10 cellular contexts compared by ENCODE assay signal in genomic region chr6:109091314-109092009, GRCh38. TPM values are rescaled to one million over a fixed set of nuclear protein-coding genes. Genes with fewer than 3 reads are reported as not detected.
DNase-seq lines count a peak whose midpoint lies in the region; ATAC-seq and TF ChIP-seq lines count a peak whose summit lies in the region.
"Had no signal": no experiment of that assay in that cellular context is flagged by ENCODE, and none has a peak within 500 bp of the region (broad histone marks: within the 10 kb centered on the region; RNA-seq: fewer than 3 reads in every experiment).

No MANE protein-coding gene starts in this region.

- H3K4me3 ChIP-seq in heart left ventricle (peak overlapping the region; percentile 6 to 88 (median 66)), transverse colon (peak overlapping the region in 2 of 4 donors; percentile 62 to 72), mucosa of descending colon (no peak overlapping the region)

- H3K27me3 Mint-ChIP-seq in activated naive CD8-positive, alpha-beta T cell treated with anti-CD3 and anti-CD28 coated beads, Interleukin-2, amount 50 U/mL, for 24 hours = no peaks in the 10 kb centered on the region
- no peaks in the 10 kb centered on the region for H3K27me3 Mint-ChIP-seq in memory B cell

- TF ChIP-seq POLR2A in heart left ventricle (IDR thresholded peaks at IDR 0.05) (no peak), transverse colon (IDR thresholded peaks at IDR 0.05) (no peak)

- no peak overlapping the region for H3K27ac Mint-ChIP-seq in activated naive CD8-positive, alpha-beta T cell treated with anti-CD3 and anti-CD28 coated beads, Interleukin-2, amount 50 U/mL, for 24 hours
- H3K27ac Mint-ChIP-seq in memory B cell = peak overlapping the region; percentile 30
- H3K27ac Mint-ChIP-seq: endodermal cell had no signal

- ATAC-seq in heart left ventricle (no peak), left cardiac atrium (no peak), memory B cell (ENCODE audit: low read depth) (no peak), HG03097 (IDR thresholded peaks at IDR 0.05; ENCODE audit: low FRiP score, unreplicated experiment) (no peak), left lobe of liver (no peak), mucosa of descending colon (no peak)
- ATAC-seq in activated naive CD8-positive, alpha-beta T cell treated with anti-CD3 and anti-CD28 coated beads, Interleukin-2, amount 50 U/mL, for 24 hours = no peak

- TF ChIP-seq CTCF in heart left ventricle (IDR thresholded peaks at IDR 0.05) (no peak), transverse colon (IDR thresholded peaks at IDR 0.05) (no peak), mucosa of descending colon (IDR thresholded peaks at IDR 0.05) (no peak)

- no peaks in the 10 kb centered on the region for H3K36me3 Mint-ChIP-seq in activated naive CD8-positive, alpha-beta T cell treated with anti-CD3 and anti-CD28 coated beads, Interleukin-2, amount 50 U/mL, for 24 hours (ENCODE audit: low read depth)
- H3K36me3 Mint-ChIP-seq in memory B cell = no peaks in the 10 kb centered on the region

- no peak for TF ChIP-seq EP300 in transverse colon (IDR thresholded peaks at IDR 0.05; ENCODE audit: low read depth)

- intact Hi-C loops in heart left ventricle (cut with DNase I) = loop anchor here in 2 of 10 donors (10.0 kb wide), 1 partner anchor 293 kb away; the partner anchor contains the start of gene CD164 (in 2 of the 2)
- intact Hi-C loops in left cardiac atrium (cut with DNase I) = loop anchor here in 1 of 2 donors (5.0 kb wide), 1 partner anchor 291 kb away; the partner anchor contains the start of gene CD164
- intact Hi-C loops in transverse colon (cut with DNase I; ENCODE audit: low total_unique reads) = no loop called here
- intact Hi-C loops in mucosa of descending colon (cut with DNase I, micrococcal nuclease) = loop anchor here in 1 of 2 donors (5.0 kb wide), 1 partner anchor 296 kb away; no protein-coding TSS in a partner anchor

- in situ Hi-C loops in transverse colon (cut with MboI; ENCODE audit: low pct_ligation_motif_present in 1 of 4, low pct_unique_long_range_greater_than_20kb in 1 of 4, low sequenced_read_pairs in 3 of 4) = loop anchor here in 2 of 4 donors (10.0 to 25.0 kb wide), 2 partner anchors 293 to 1129 kb away; partner anchors contain the start of genes CD164 (in 1 of the 2) and SEC63 (in 1 of the 2)

- peak overlapping the region; percentile 4 for H3K4me3 Mint-ChIP-seq in activated naive CD8-positive, alpha-beta T cell treated with anti-CD3 and anti-CD28 coated beads, Interleukin-2, amount 50 U/mL, for 24 hours
- H3K4me3 Mint-ChIP-seq in memory B cell = no peak overlapping the region

- H3K4me1 Mint-ChIP-seq in activated naive CD8-positive, alpha-beta T cell treated with anti-CD3 and anti-CD28 coated beads, Interleukin-2, amount 50 U/mL, for 24 hours = peaks cover 45% of the 10 kb centered on the region
- H3K4me1 Mint-ChIP-seq in memory B cell = peaks cover 37% of the 10 kb centered on the region

- no peaks in the 10 kb centered on the region for H3K9me3 ChIP-seq in heart left ventricle
- H3K9me3 ChIP-seq in transverse colon = no peaks in the 10 kb centered on the region
- H3K9me3 ChIP-seq in mucosa of descending colon = no peaks in the 10 kb centered on the region

- H3K4me1 ChIP-seq in heart left ventricle (peaks cover 0 to 68% (median 47%) of the 10 kb centered on the region in 12 donors), transverse colon (peaks cover 11 to 68% (median 30%) of the 10 kb centered on the region in 4 donors), mucosa of descending colon (ENCODE audit: low read depth) (peaks cover 21% of the 10 kb centered on the region)

- H3K27ac ChIP-seq in heart left ventricle (peak overlapping the region; percentile 3 to 100 (median 97)), transverse colon (peak overlapping the region; percentile 3 to 19 (median 10))

- H3K36me3 ChIP-seq in heart left ventricle = no peaks in the 10 kb centered on the region
- no peaks in the 10 kb centered on the region for H3K36me3 ChIP-seq in transverse colon
- no peaks in the 10 kb centered on the region for H3K36me3 ChIP-seq in mucosa of descending colon (ENCODE audit: low read depth)

- DNase-seq in heart left ventricle = no peak
- no peak for DNase-seq in left cardiac atrium
- no peak for DNase-seq in activated naive CD8-positive, alpha-beta T cell treated with anti-CD3 and anti-CD28 coated beads, Interleukin-2, amount 50 U/mL, for 24 hours
- no peak for DNase-seq in memory B cell (ENCODE audit: low spot score in 2 of 2)
- no peak for DNase-seq in transverse colon
- no peak for DNase-seq in left lobe of liver (ENCODE audit: low spot score)
- no peak for DNase-seq in mucosa of descending colon
- DNase-seq: endodermal cell, NCI-H1436 had no signal

- WGBS in heart left ventricle, 4 donors = 51 to 69% (median 61%) methylated on average over 5 of the region's 5 CpGs
- WGBS in transverse colon (ENCODE audit: low coverage in 1 of 2), 2 donors = 78 to 89% methylated on average over 3 to 5 of the region's 5 CpGs

- no peaks in the 10 kb centered on the region for H3K9me3 Mint-ChIP-seq in activated naive CD8-positive, alpha-beta T cell treated with anti-CD3 and anti-CD28 coated beads, Interleukin-2, amount 50 U/mL, for 24 hours
- H3K9me3 Mint-ChIP-seq in memory B cell = no peaks in the 10 kb centered on the region
- H3K9me3 Mint-ChIP-seq: endodermal cell had no signal

- H3K27me3 ChIP-seq in heart left ventricle (no peaks in the 10 kb centered on the region), transverse colon (no peaks in the 10 kb centered on the region)

RNA-seq across cellular contexts. Expression of gene SESN1, which starts 3.2 kb away (rescaled TPM):
- 10 to 100 TPM; 30.2 to 63.2 (median 42.7) TPM for total RNA-seq in heart left ventricle
- 10 to 100 TPM; 22.5 to 32.5 TPM for polyA plus RNA-seq in heart left ventricle
- total RNA-seq in left cardiac atrium = 10 to 100 TPM; 22.4 to 54.0 TPM
- 10 to 100 TPM; 43.1 to 73.4 (median 48.7) TPM for total RNA-seq in transverse colon
- 10.5 TPM for total RNA-seq in left lobe of liver
- total RNA-seq in mucosa of descending colon = 10 to 100 TPM; 23.5 to 42.6 (median 32.8) TPM

RNA-seq across cellular contexts. Expression of gene CEP57L1, which starts 3.8 kb away (rescaled TPM):
- 10 to 100 TPM in 5 of 9 donors, 1 to 10 TPM in 4; 5.9 to 13.8 (median 10.3) TPM for total RNA-seq in heart left ventricle
- 1 to 10 TPM; 6.9 to 7.9 TPM for polyA plus RNA-seq in heart left ventricle
- 10 to 100 TPM in 1 of 2 donors, 1 to 10 TPM in 1; 7.6 to 10.2 TPM for total RNA-seq in left cardiac atrium
- total RNA-seq in transverse colon = 10 to 100 TPM in 2 of 4 donors, 1 to 10 TPM in 2; 1.9 to 29.5 (median 9.5) TPM
- total RNA-seq in left lobe of liver = 7.2 TPM
- total RNA-seq in mucosa of descending colon = 10 to 100 TPM; 12.0 to 15.9 (median 14.1) TPM
